Comparison of ENCODE assay signal across 2 cellular contexts in the genomic region with DNA sequence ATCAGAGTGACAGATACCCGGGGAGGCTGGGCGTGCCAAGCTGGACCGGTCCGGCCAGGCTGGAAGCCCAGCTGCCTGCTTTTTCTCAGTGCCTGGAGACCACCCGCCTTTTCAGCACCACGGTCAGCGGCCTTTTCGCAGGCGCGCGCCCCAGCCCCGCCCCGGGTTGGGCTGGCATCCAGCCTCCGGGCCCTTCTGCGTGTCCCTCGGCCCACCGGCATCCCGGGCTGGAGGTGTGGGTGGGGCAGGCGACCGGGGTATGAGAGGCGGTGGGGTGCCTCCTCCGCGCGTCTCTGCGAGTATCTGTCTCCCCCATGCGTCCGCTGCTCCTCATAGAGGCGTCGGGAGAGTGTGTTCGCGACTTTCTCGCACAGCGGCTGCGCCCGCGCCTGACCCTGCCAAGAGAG.
TF ChIP-seq lines count a peak whose summit lies in the region.

No MANE protein-coding gene starts in this region.

TF ChIP-seq in SK-N-SH, 30 proteins besides CTCF, POLR2A, EP300 and RAD21 (continued from another document):
- peak; percentile 93 for TF ChIP-seq REST (IDR thresholded peaks at IDR 0.05; ENCODE audit: low read depth, low read length)
TF ChIP-seq in SK-N-SH: peak in this region for 1.

TF ChIP-seq in SK-N-SH treated with all-trans-retinoic acid at 6 μM for 48 hours, 23 proteins besides CTCF, POLR2A, EP300 and RAD21:
- TF ChIP-seq TSHZ2 (CRISPR knock-in tag; IDR thresholded peaks at IDR 0.05) (no peak), CSDC2 (CRISPR knock-in tag; IDR thresholded peaks at IDR 0.05) (no peak), ZFP3 (CRISPR knock-in tag; IDR thresholded peaks at IDR 0.05) (no peak), SNAI2 (CRISPR knock-in tag; IDR thresholded peaks at IDR 0.05) (no peak), PPARA (CRISPR knock-in tag; IDR thresholded peaks at IDR 0.05; ENCODE audit: borderline replicate concordance) (no peak), ZNF70 (CRISPR knock-in tag; IDR thresholded peaks at IDR 0.05) (no peak)
